17 cellular contexts compared by ENCODE assay signal in the genomic region with DNA sequence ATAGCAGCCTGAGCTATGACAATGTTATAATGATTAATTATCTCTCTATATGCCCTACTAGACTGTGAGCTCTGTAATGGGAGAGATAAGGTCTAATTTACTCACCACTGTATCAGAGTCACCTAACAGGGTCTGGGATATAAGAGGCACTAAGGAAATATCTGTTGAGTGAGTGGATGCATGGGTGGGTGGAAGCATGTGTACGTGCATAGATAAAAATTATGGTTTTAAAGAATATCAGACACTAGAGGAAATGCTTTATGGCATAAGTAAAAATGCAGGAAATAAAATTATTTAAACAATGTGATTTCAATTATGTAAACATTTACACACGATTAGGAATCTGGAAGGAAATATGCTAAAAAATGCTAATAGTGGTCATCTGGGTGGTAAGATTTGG.
DNase-seq lines count a peak whose midpoint lies in the region; ATAC-seq and TF ChIP-seq lines count a peak whose summit lies in the region.
"Had no signal": no experiment of that assay in that cellular context is flagged by ENCODE, and none has a peak within 500 bp of the region (broad histone marks: within the 10 kb centered on the region; RNA-seq: fewer than 3 reads in every experiment).

No MANE protein-coding gene starts in this region.

- H3K27me3 Mint-ChIP-seq in T-helper 17 cell = peaks cover 41% of the 10 kb centered on the region
- peaks cover 6% of the 10 kb centered on the region for H3K27me3 Mint-ChIP-seq in activated naive CD4-positive, alpha-beta T cell treated with anti-CD3 and anti-CD28 coated beads for 36 hours (ENCODE audit: low read depth)

- peak; percentile 47 for DNase-seq in AG09309 (ENCODE audit: low read depth)
- DNase-seq in HS-5 (ENCODE audit: low read depth) = peak; percentile 30
- peak; percentile 79 for DNase-seq in dermis blood vessel endothelial cell
- DNase-seq in lung microvascular endothelial cell (ENCODE audit: low read depth in 2 of 2) = peak; percentile 20 to 36
- DNase-seq in T-helper 17 cell = no peak
- no peak for DNase-seq in activated naive CD4-positive, alpha-beta T cell treated with Interleukin-2 at 50 U/mL for 16 hours
- DNase-seq in activated naive CD4-positive, alpha-beta T cell treated with anti-CD3 and anti-CD28 coated beads for 36 hours = no peak
- DNase-seq: COR-L47, H7, KBM-7, NCI-H1417 treated with DMSO at 0.1 percent for 48 hours, NCI-H1930, NCI-H446, NCI-H748 treated with DMSO at 0.1 percent for 48 hours, OCI-M1, SJCRH30 had no signal

- no peaks in the 10 kb centered on the region for H3K4me1 Mint-ChIP-seq in T-helper 17 cell
- no peaks in the 10 kb centered on the region for H3K4me1 Mint-ChIP-seq in activated naive CD4-positive, alpha-beta T cell treated with anti-CD3 and anti-CD28 coated beads for 36 hours (ENCODE audit: low read depth)

- H3K4me3 ChIP-seq in AG09309 (ENCODE audit: control insufficient read depth, low read depth, low read length) = no peak overlapping the region
- H3K4me3 ChIP-seq: SJCRH30 had no signal

- no peak for TF ChIP-seq CTCF in AG09309 (IDR thresholded peaks at IDR 0.05; ENCODE audit: control insufficient read depth, insufficient read depth, low read depth, low read length, missing control alignments)

- no peaks in the 10 kb centered on the region for H3K36me3 Mint-ChIP-seq in T-helper 17 cell (ENCODE audit: low read depth)
- H3K36me3 Mint-ChIP-seq in activated naive CD4-positive, alpha-beta T cell treated with anti-CD3 and anti-CD28 coated beads for 36 hours (ENCODE audit: low read depth) = no peaks in the 10 kb centered on the region

- H3K27ac Mint-ChIP-seq in T-helper 17 cell = no peak overlapping the region
- no peak overlapping the region for H3K27ac Mint-ChIP-seq in activated naive CD4-positive, alpha-beta T cell treated with anti-CD3 and anti-CD28 coated beads for 36 hours

- no peak overlapping the region for H3K4me3 Mint-ChIP-seq in T-helper 17 cell
- H3K4me3 Mint-ChIP-seq in activated naive CD4-positive, alpha-beta T cell treated with anti-CD3 and anti-CD28 coated beads for 36 hours = no peak overlapping the region

- H3K9me3 ChIP-seq in T-helper 17 cell (ENCODE audit: control insufficient read depth, low read length, poor library complexity, severe bottlenecking) = no peaks in the 10 kb centered on the region
- H3K9me3 ChIP-seq: SJCRH30 had no signal

- CTCF ChIA-PET in activated naive CD4-positive, alpha-beta T cell treated with anti-CD3 and anti-CD28 coated beads for 36 hours (lab: Charles Lee) = no interaction called here

- intact Hi-C loops in activated naive CD4-positive, alpha-beta T cell treated with anti-CD3 and anti-CD28 coated beads for 36 hours (cut with micrococcal nuclease) = no loop called here

- no peak for ATAC-seq in T-helper 17 cell
- ATAC-seq in HG03571 (IDR thresholded peaks at IDR 0.05; ENCODE audit: unreplicated experiment) = no peak

- H3K9me3 Mint-ChIP-seq in activated naive CD4-positive, alpha-beta T cell treated with anti-CD3 and anti-CD28 coated beads for 36 hours = no peaks in the 10 kb centered on the region

Comparison
In these comparisons a context has a peak if more than half of its experiments do, and no peak if none do; other contexts are left out.
1. DNase-seq: peak in AG09309 (single experiment), HS-5 (single experiment), dermis blood vessel endothelial cell (single experiment) and lung microvascular endothelial cell (2 of 2); none in T-helper 17 cell (0 of 3), activated naive CD4-positive, alpha-beta T cell treated with Interleukin-2 at 50 U/mL for 16 hours (single experiment) and activated naive CD4-positive, alpha-beta T cell treated with anti-CD3 and anti-CD28 coated beads for 36 hours (single experiment).